1 cellular context compared by ENCODE assay signal in genomic region chr17:77124192-77124908, GRCh38.
TF ChIP-seq lines count a peak whose summit lies in the region.

No MANE protein-coding gene starts in this region.

TF ChIP-seq in SK-N-SH, 30 proteins besides CTCF, POLR2A, EP300 and RAD21 (continued from another document):
- TF ChIP-seq POLR2AphosphoS5 (IDR thresholded peaks at IDR 0.05; ENCODE audit: low read depth, low read length) (no peak), JUND (IDR thresholded peaks at IDR 0.05) (peak; percentile 64), NRF1 (IDR thresholded peaks at IDR 0.05; ENCODE audit: low read depth, low read length) (no peak), NFIC (IDR thresholded peaks at IDR 0.05; ENCODE audit: borderline replicate concordance) (peak; percentile 64), MXI1 (IDR thresholded peaks at IDR 0.05; ENCODE audit: low read depth, low read length) (no peak), TEAD4 (IDR thresholded peaks at IDR 0.05; ENCODE audit: borderline replicate concordance, insufficient read depth) (peak; percentile 72; the same call in 1 of the 2 replicates), FOSL2 (IDR thresholded peaks at IDR 0.05; ENCODE audit: borderline replicate concordance, low read depth) (peak; percentile 69; the same call in 1 of the 2 replicates), GATA2 (CRISPR knock-in tag; IDR thresholded peaks at IDR 0.05) (no peak), RXRA (IDR thresholded peaks at IDR 0.05; ENCODE audit: borderline replicate concordance, low read depth) (0 out of 2 replicates have a peak, but pooled peaks have one; percentile 7), RCOR1 (IDR thresholded peaks at IDR 0.05; ENCODE audit: low read length) (no peak)
- TF ChIP-seq, protein P1, sequence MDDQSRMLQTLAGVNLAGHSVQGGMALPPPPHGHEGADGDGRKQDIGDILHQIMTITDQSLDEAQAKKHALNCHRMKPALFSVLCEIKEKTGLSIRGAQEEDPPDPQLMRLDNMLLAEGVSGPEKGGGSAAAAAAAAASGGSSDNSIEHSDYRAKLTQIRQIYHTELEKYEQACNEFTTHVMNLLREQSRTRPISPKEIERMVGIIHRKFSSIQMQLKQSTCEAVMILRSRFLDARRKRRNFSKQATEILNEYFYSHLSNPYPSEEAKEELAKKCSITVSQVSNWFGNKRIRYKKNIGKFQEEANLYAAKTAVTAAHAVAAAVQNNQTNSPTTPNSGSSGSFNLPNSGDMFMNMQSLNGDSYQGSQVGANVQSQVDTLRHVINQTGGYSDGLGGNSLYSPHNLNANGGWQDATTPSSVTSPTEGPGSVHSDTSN (IDR thresholded peaks at IDR 0.05) = peak; percentile 57
